In genomic region chr17:45914036-45914717, GRCh38 we compare ENCODE assay signal across 12 cellular contexts.
"Had no signal": no experiment of that assay in that cellular context is flagged by ENCODE, and none has a peak within 500 bp of the region (broad histone marks: within the 10 kb centered on the region; RNA-seq: fewer than 3 reads in every experiment).

No MANE protein-coding gene starts in this region.

- ATAC-seq: body of pancreas; effector memory CD8-positive, alpha-beta T cell; lower lobe of right lung; naive thymus-derived CD4-positive, alpha-beta T cell; psoas muscle; stimulated activated naive CD8-positive, alpha-beta T cell treated with anti-CD3 and anti-CD28 coated beads, Interleukin-15, Interleukin-2, amounts not matched to agents 100 U/mL and 50 U/mL, for 24 hours had no signal

- H3K4me1 Mint-ChIP-seq: central memory CD8-positive, alpha-beta T cell; naive thymus-derived CD4-positive, alpha-beta T cell had no signal

- H3K4me3 Mint-ChIP-seq: activated CD4-positive, alpha-beta memory T cell treated with anti-CD3 and anti-CD28 coated beads, Interleukin-2, amount 10 ng/mL, durations not matched to agents 7 days and 5 days; central memory CD8-positive, alpha-beta T cell; effector memory CD8-positive, alpha-beta T cell; naive thymus-derived CD4-positive, alpha-beta T cell had no signal

- DNase-seq: activated CD4-positive, alpha-beta memory T cell treated with anti-CD3 and anti-CD28 coated beads, Interleukin-2, amount 10 ng/mL, durations not matched to agents 7 days and 5 days; adrenal gland; body of pancreas; effector memory CD8-positive, alpha-beta T cell; lower lobe of right lung; naive thymus-derived CD4-positive, alpha-beta T cell; psoas muscle; stimulated activated CD4-positive, alpha-beta T cell treated with anti-CD3 and anti-CD28 coated beads, Interleukin-4, amount 100 ng/mL, for 1 hour; stimulated activated CD8-positive, alpha-beta memory T cell treated with anti-CD3 and anti-CD28 coated beads, Interleukin-4, amount 100 ng/mL, for 48 hours; stimulated activated naive CD8-positive, alpha-beta T cell treated with anti-CD3 and anti-CD28 coated beads, Interleukin-15, Interleukin-2, amounts not matched to agents 100 U/mL and 50 U/mL, for 24 hours; upper lobe of right lung had no signal

- H3K27ac Mint-ChIP-seq: activated CD4-positive, alpha-beta memory T cell treated with anti-CD3 and anti-CD28 coated beads, Interleukin-2, amount 10 ng/mL, durations not matched to agents 7 days and 5 days; effector memory CD8-positive, alpha-beta T cell; naive thymus-derived CD4-positive, alpha-beta T cell had no signal
